In the genomic region with DNA sequence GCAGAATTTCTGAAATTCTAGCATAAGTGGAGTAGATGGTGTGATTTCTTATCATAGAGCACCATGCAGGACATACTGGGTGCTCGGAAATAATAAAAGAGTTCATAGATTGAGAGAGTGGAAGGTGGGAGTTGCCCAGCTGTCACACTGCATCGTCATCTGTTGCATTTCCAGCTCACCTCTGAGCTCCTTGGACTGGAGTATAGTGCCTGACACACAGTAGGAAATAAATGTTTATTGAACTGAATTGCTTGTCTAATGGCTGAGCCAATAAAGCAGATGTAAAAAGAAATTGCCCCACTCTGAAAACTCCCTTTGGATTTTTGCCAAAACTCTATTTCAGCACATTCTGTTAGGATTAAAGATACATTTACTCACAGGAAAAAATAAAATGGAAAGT, we compare ENCODE assay signal across 1 cellular context.
TF ChIP-seq lines count a peak whose summit lies in the region.

No MANE protein-coding gene starts in this region.

TF ChIP-seq in K562, 482 proteins besides CTCF, POLR2A, EP300 and RAD21 (continued from another document):
- TF ChIP-seq, protein P1, sequence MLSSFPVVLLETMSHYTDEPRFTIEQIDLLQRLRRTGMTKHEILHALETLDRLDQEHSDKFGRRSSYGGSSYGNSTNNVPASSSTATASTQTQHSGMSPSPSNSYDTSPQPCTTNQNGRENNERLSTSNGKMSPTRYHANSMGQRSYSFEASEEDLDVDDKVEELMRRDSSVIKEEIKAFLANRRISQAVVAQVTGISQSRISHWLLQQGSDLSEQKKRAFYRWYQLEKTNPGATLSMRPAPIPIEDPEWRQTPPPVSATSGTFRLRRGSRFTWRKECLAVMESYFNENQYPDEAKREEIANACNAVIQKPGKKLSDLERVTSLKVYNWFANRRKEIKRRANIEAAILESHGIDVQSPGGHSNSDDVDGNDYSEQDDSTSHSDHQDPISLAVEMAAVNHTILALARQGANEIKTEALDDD (IDR thresholded peaks at IDR 0.05) = no peak
- no peak for TF ChIP-seq RFX1 (IDR thresholded peaks at IDR 0.05)
TF ChIP-seq in K562: peak in this region for 1.
